23 cellular contexts compared by ENCODE assay signal in genomic region chr18:76970749-76971148, GRCh38.
DNase-seq lines count a peak whose midpoint lies in the region; ATAC-seq lines count a peak whose summit lies in the region.
"Had no signal": no experiment of that assay in that cellular context is flagged by ENCODE, and none has a peak within 500 bp of the region (broad histone marks: within the 10 kb centered on the region; RNA-seq: fewer than 3 reads in every experiment).

No MANE protein-coding gene starts in this region.

- POLR2A ChIA-PET in activated CD4-positive, alpha-beta T cell treated with anti-CD3 and anti-CD28 coated beads for 36 hours (lab: Charles Lee), result no interaction called here

- H3K27me3 Mint-ChIP-seq in activated CD4-positive, alpha-beta T cell treated with anti-CD3 and anti-CD28 coated beads for 36 hours, result no peaks in the 10 kb centered on the region
- H3K27me3 Mint-ChIP-seq in stimulated activated naive B cell treated with anti-CD40 and anti-IgM and Interleukin-4, amounts not matched to agents 10 μg/mL and 1 μg/mL and 100 μg/mL, for 72 hours, result no peaks in the 10 kb centered on the region
- H3K27me3 Mint-ChIP-seq: activated naive CD8-positive, alpha-beta T cell treated with anti-CD3 and anti-CD28 coated beads, Interleukin-2, amount 50 U/mL, for 24 hours; CD8-positive, alpha-beta memory T cell; central memory CD8-positive, alpha-beta T cell had no signal

- peak; percentile 63 for ATAC-seq in activated CD4-positive, alpha-beta T cell treated with anti-CD3 and anti-CD28 coated beads for 36 hours
- ATAC-seq in stimulated activated naive B cell treated with anti-CD40 and anti-IgM and Interleukin-4, amounts not matched to agents 10 μg/mL and 1 μg/mL and 100 μg/mL, for 72 hours (replicated peaks), result peak; percentile 59 to 64
- ATAC-seq in Right ventricle myocardium superior (ENCODE audit: poor library complexity), result no peak
- no peak for ATAC-seq in HG03378 (IDR thresholded peaks at IDR 0.05; ENCODE audit: unreplicated experiment)
- ATAC-seq: A549; activated CD8-positive, alpha-beta T cell treated with anti-CD3 and anti-CD28 coated beads, Interleukin-2, amount 10 ng/mL, durations not matched to agents 7 days and 5 days; activated naive CD8-positive, alpha-beta T cell treated with anti-CD3 and anti-CD28 coated beads, Interleukin-2, amount 50 U/mL, for 24 hours; activated T-cell treated with anti-CD3 and anti-CD28 coated beads, Interleukin-2, amount 50 U/mL, for 4 hours had no signal

- H3K9me3 Mint-ChIP-seq in activated CD4-positive, alpha-beta T cell treated with anti-CD3 and anti-CD28 coated beads for 36 hours (ENCODE audit: low read depth), result no peaks in the 10 kb centered on the region
- no peaks in the 10 kb centered on the region for H3K9me3 Mint-ChIP-seq in stimulated activated naive B cell treated with anti-CD40 and anti-IgM and Interleukin-4, amounts not matched to agents 10 μg/mL and 1 μg/mL and 100 μg/mL, for 72 hours
- H3K9me3 Mint-ChIP-seq: activated naive CD8-positive, alpha-beta T cell treated with anti-CD3 and anti-CD28 coated beads, Interleukin-2, amount 50 U/mL, for 24 hours; activated T-cell treated with anti-CD3 and anti-CD28 coated beads, Interleukin-2, amount 50 U/mL, for 4 hours; CD8-positive, alpha-beta memory T cell; central memory CD8-positive, alpha-beta T cell had no signal

- CTCF ChIA-PET in activated CD4-positive, alpha-beta T cell treated with anti-CD3 and anti-CD28 coated beads for 36 hours (lab: Charles Lee), result interaction anchor here (0.7 to 1.2 kb wide), 3 partner anchors 13 to 168 kb away, joined by 4 to 5 read pairs (median 4); no protein-coding TSS in a partner anchor

- intact Hi-C loops in activated CD4-positive, alpha-beta T cell treated with anti-CD3 and anti-CD28 coated beads for 36 hours (cut with DNase I, micrococcal nuclease), result no loop called here
- intact Hi-C loops in Right ventricle myocardium superior (cut with DNase I), result no loop called here

- no peak overlapping the region for H3K4me3 Mint-ChIP-seq in activated CD4-positive, alpha-beta T cell treated with anti-CD3 and anti-CD28 coated beads for 36 hours
- H3K4me3 Mint-ChIP-seq in stimulated activated naive B cell treated with anti-CD40 and anti-IgM and Interleukin-4, amounts not matched to agents 10 μg/mL and 1 μg/mL and 100 μg/mL, for 72 hours, result no peak overlapping the region
- H3K4me3 Mint-ChIP-seq: activated CD8-positive, alpha-beta T cell treated with anti-CD3 and anti-CD28 coated beads, Interleukin-2, amount 10 ng/mL, durations not matched to agents 7 days and 5 days; activated naive CD8-positive, alpha-beta T cell treated with anti-CD3 and anti-CD28 coated beads, Interleukin-2, amount 50 U/mL, for 24 hours; activated T-cell treated with anti-CD3 and anti-CD28 coated beads, Interleukin-2, amount 50 U/mL, for 4 hours; CD8-positive, alpha-beta memory T cell; central memory CD8-positive, alpha-beta T cell had no signal

- DNase-seq in activated CD4-positive, alpha-beta T cell treated with anti-CD3 and anti-CD28 coated beads for 36 hours, result peak; percentile 32
- DNase-seq in activated CD4-positive, alpha-beta T cell treated with anti-CD3 and anti-CD28 coated beads for 48 hours, result no peak
- DNase-seq in NCI-H187 (lab: John Stamatoyannopoulos, UW) (peak; percentile 44 to 57), ecto neural progenitor cell (ENCODE audit: low spot score) (peak; percentile 27), LoVo (ENCODE audit: low spot score) (no peak), Right ventricle myocardium superior (no peak)
- DNase-seq in stimulated activated naive B cell treated with anti-CD40 and anti-IgM and Interleukin-4, amounts not matched to agents 10 μg/mL and 1 μg/mL and 100 μg/mL, for 72 hours, result no peak
- DNase-seq: activated CD4-positive, alpha-beta T cell treated with anti-CD3 and anti-CD28 coated beads for 1 hour; activated CD8-positive, alpha-beta T cell treated with anti-CD3 and anti-CD28 coated beads, Interleukin-2, amount 10 ng/mL, durations not matched to agents 7 days and 5 days; activated naive CD8-positive, alpha-beta T cell treated with anti-CD3 and anti-CD28 coated beads, Interleukin-2, amount 50 U/mL, for 24 hours; activated T-cell treated with anti-CD3 and anti-CD28 coated beads, Interleukin-2, amount 50 U/mL, for 4 hours; AML-193; CD8-positive, alpha-beta memory T cell; dermis blood vessel endothelial cell; DMS 273 treated with DMSO at 0.1 percent for 48 hours; esophagus squamous epithelium; foreskin melanocyte; mesendoderm; NCI-H748 treated with DMSO at 0.1 percent for 48 hours; transverse colon had no signal

- peaks cover 8% of the 10 kb centered on the region for H3K36me3 Mint-ChIP-seq in activated CD4-positive, alpha-beta T cell treated with anti-CD3 and anti-CD28 coated beads for 36 hours (ENCODE audit: low read depth)
- peaks cover 18 to 36% of the 10 kb centered on the region in 2 donors for H3K36me3 Mint-ChIP-seq in stimulated activated naive B cell treated with anti-CD40 and anti-IgM and Interleukin-4, amounts not matched to agents 10 μg/mL and 1 μg/mL and 100 μg/mL, for 72 hours

- H3K4me1 Mint-ChIP-seq in activated CD4-positive, alpha-beta T cell treated with anti-CD3 and anti-CD28 coated beads for 36 hours, result peaks cover 11% of the 10 kb centered on the region
- H3K4me1 Mint-ChIP-seq in stimulated activated naive B cell treated with anti-CD40 and anti-IgM and Interleukin-4, amounts not matched to agents 10 μg/mL and 1 μg/mL and 100 μg/mL, for 72 hours, result peaks cover 12 to 21% of the 10 kb centered on the region in 2 donors
- H3K4me1 Mint-ChIP-seq: CD8-positive, alpha-beta memory T cell; central memory CD8-positive, alpha-beta T cell had no signal

- H3K27ac Mint-ChIP-seq in activated CD4-positive, alpha-beta T cell treated with anti-CD3 and anti-CD28 coated beads for 36 hours, result no peak overlapping the region
- peak overlapping the region; percentile 56 for H3K27ac Mint-ChIP-seq in stimulated activated naive B cell treated with anti-CD40 and anti-IgM and Interleukin-4, amounts not matched to agents 10 μg/mL and 1 μg/mL and 100 μg/mL, for 72 hours
- H3K27ac Mint-ChIP-seq: activated CD8-positive, alpha-beta T cell treated with anti-CD3 and anti-CD28 coated beads, Interleukin-2, amount 10 ng/mL, durations not matched to agents 7 days and 5 days; activated naive CD8-positive, alpha-beta T cell treated with anti-CD3 and anti-CD28 coated beads, Interleukin-2, amount 50 U/mL, for 24 hours had no signal

Comparison
In these comparisons a context has a peak if more than half of its experiments do, and no peak if none do; other contexts are left out.
1. DNase-seq: peak in activated CD4-positive, alpha-beta T cell treated with anti-CD3 and anti-CD28 coated beads for 36 hours (single experiment), NCI-H187 (2 of 2) and ecto neural progenitor cell (single experiment); none in activated CD4-positive, alpha-beta T cell treated with anti-CD3 and anti-CD28 coated beads for 48 hours (single experiment), stimulated activated naive B cell treated with anti-CD40 and anti-IgM and Interleukin-4, amounts not matched to agents 10 μg/mL and 1 μg/mL and 100 μg/mL, for 72 hours (single experiment), LoVo (single experiment) and Right ventricle myocardium superior (single experiment).
2. ATAC-seq: peak in activated CD4-positive, alpha-beta T cell treated with anti-CD3 and anti-CD28 coated beads for 36 hours (single experiment) and stimulated activated naive B cell treated with anti-CD40 and anti-IgM and Interleukin-4, amounts not matched to agents 10 μg/mL and 1 μg/mL and 100 μg/mL, for 72 hours (2 of 2); none in Right ventricle myocardium superior (single experiment) and HG03378 (single experiment).